In genomic region chr19:11656535-11656934, GRCh38 we compare ENCODE assay signal across 31 cellular contexts.
"Had no signal": no experiment of that assay in that cellular context is flagged by ENCODE, and none has a peak within 500 bp of the region (broad histone marks: within the 10 kb centered on the region; RNA-seq: fewer than 3 reads in every experiment).

No MANE protein-coding gene starts in this region.

- H3K27ac ChIP-seq: brain microvascular endothelial cell, coronary artery, epithelial cell of prostate, esophagus squamous epithelium, gastroesophageal sphincter, heart right ventricle, WERI-Rb-1 had no signal

- H3K27me3 ChIP-seq: brain microvascular endothelial cell, esophagus squamous epithelium, gastroesophageal sphincter, heart right ventricle had no signal

- DNase-seq: activated B cell treated with CpG ODN at 0.5 μM for 24 hours; activated CD4-positive, alpha-beta memory T cell treated with anti-CD3 and anti-CD28 coated beads for 36 hours; activated CD4-positive, alpha-beta T cell treated with anti-CD3 and anti-CD28 coated beads, Interleukin-2, amount 10 ng/mL, durations not matched to agents 24 days and 14 days; activated CD8-positive, alpha-beta memory T cell treated with anti-CD3 and anti-CD28 coated beads, Interleukin-2, amount 10 ng/mL, durations not matched to agents 7 days and 5 days; activated CD8-positive, alpha-beta memory T cell treated with anti-CD3 and anti-CD28 coated beads, Interleukin-2, amount 50 U/mL, for 4 hours; activated CD8-positive, alpha-beta T cell treated with anti-CD3 and anti-CD28 coated beads, Interleukin-2, amount 10 ng/mL, durations not matched to agents 7 days and 5 days; activated gamma-delta T cell; activated naive CD4-positive, alpha-beta T cell; activated naive CD4-positive, alpha-beta T cell treated with anti-CD3 and anti-CD28 coated beads, Interleukin-2, amount 10 ng/mL, durations not matched to agents 7 days and 5 days; activated naive CD8-positive, alpha-beta T cell treated with anti-CD3 and anti-CD28 coated beads, Interleukin-2, amount 10 ng/mL, durations not matched to agents 7 days and 5 days; activated T-cell treated with anti-CD3 and anti-CD28 coated beads, Interleukin-2, amount 50 U/mL, for 1 hour; activated T-cell treated with anti-CD3 and anti-CD28 coated beads, Interleukin-2, amount 50 U/mL, for 72 hours; brain microvascular endothelial cell; effector CD4-positive, alpha-beta T cell; effector memory CD8-positive, alpha-beta T cell; esophagus squamous epithelium; foreskin melanocyte; heart right ventricle; T-helper 1 cell; T-helper 17 cell; T1000; WERI-Rb-1 had no signal

- FAIRE-seq: endometrium had no signal

- H3K4me3 Mint-ChIP-seq: activated B cell treated with CpG ODN at 0.5 μM for 24 hours; activated CD4-positive, alpha-beta memory T cell treated with anti-CD3 and anti-CD28 coated beads for 36 hours; activated CD4-positive, alpha-beta T cell treated with anti-CD3 and anti-CD28 coated beads, Interleukin-2, amount 10 ng/mL, durations not matched to agents 24 days and 14 days; activated CD8-positive, alpha-beta memory T cell treated with anti-CD3 and anti-CD28 coated beads, Interleukin-2, amount 10 ng/mL, durations not matched to agents 7 days and 5 days; activated CD8-positive, alpha-beta T cell treated with anti-CD3 and anti-CD28 coated beads, Interleukin-2, amount 10 ng/mL, durations not matched to agents 7 days and 5 days; activated naive CD4-positive, alpha-beta T cell treated with anti-CD3 and anti-CD28 coated beads, Interleukin-2, amount 10 ng/mL, durations not matched to agents 7 days and 5 days; activated naive CD8-positive, alpha-beta T cell treated with anti-CD3 and anti-CD28 coated beads, Interleukin-2, amount 10 ng/mL, durations not matched to agents 7 days and 5 days; activated T-cell treated with anti-CD3 and anti-CD28 coated beads, Interleukin-2, amount 50 U/mL, for 72 hours; central memory CD8-positive, alpha-beta T cell; dendritic cell treated with granulocyte-macrophage colony-stimulating factor and Interleukin-4, amounts not matched to agents 40 ng/mL and 50 ng/mL, for 4 days; effector memory CD8-positive, alpha-beta T cell; T-helper 17 cell; T-helper 2 cell treated with Interferon-gamma antibody and Interleukin-4, amounts not matched to agents 5 μg/mL and 100 μg/mL, for 36 hours had no signal

- H3K27ac Mint-ChIP-seq: activated B cell treated with CpG ODN at 0.5 μM for 24 hours; activated CD4-positive, alpha-beta memory T cell treated with anti-CD3 and anti-CD28 coated beads for 36 hours; activated CD4-positive, alpha-beta T cell treated with anti-CD3 and anti-CD28 coated beads, Interleukin-2, amount 10 ng/mL, durations not matched to agents 24 days and 14 days; activated CD8-positive, alpha-beta memory T cell treated with anti-CD3 and anti-CD28 coated beads, Interleukin-2, amount 10 ng/mL, durations not matched to agents 7 days and 5 days; activated CD8-positive, alpha-beta T cell treated with anti-CD3 and anti-CD28 coated beads, Interleukin-2, amount 10 ng/mL, durations not matched to agents 7 days and 5 days; activated naive CD4-positive, alpha-beta T cell treated with anti-CD3 and anti-CD28 coated beads, Interleukin-2, amount 10 ng/mL, durations not matched to agents 7 days and 5 days; activated naive CD4-positive, alpha-beta T cell treated with anti-CD3 and anti-CD28 coated beads, Interleukin-2, amount 50 U/mL, for 72 hours; activated naive CD8-positive, alpha-beta T cell treated with anti-CD3 and anti-CD28 coated beads, Interleukin-2, amount 10 ng/mL, durations not matched to agents 7 days and 5 days; activated T-cell treated with anti-CD3 and anti-CD28 coated beads, Interleukin-2, amount 50 U/mL, for 72 hours; dendritic cell treated with granulocyte-macrophage colony-stimulating factor and Interleukin-4, amounts not matched to agents 40 ng/mL and 50 ng/mL, for 4 days; effector memory CD8-positive, alpha-beta T cell; T-helper 17 cell; T-helper 2 cell treated with Interferon-gamma antibody and Interleukin-4, amounts not matched to agents 5 μg/mL and 100 μg/mL, for 36 hours had no signal

- H3K4me1 Mint-ChIP-seq: activated B cell treated with CpG ODN at 0.5 μM for 24 hours; activated CD4-positive, alpha-beta T cell treated with anti-CD3 and anti-CD28 coated beads, Interleukin-2, amount 10 ng/mL, durations not matched to agents 24 days and 14 days; activated CD8-positive, alpha-beta memory T cell treated with anti-CD3 and anti-CD28 coated beads, Interleukin-2, amount 10 ng/mL, durations not matched to agents 7 days and 5 days; activated naive CD4-positive, alpha-beta T cell treated with anti-CD3 and anti-CD28 coated beads, Interleukin-2, amount 10 ng/mL, durations not matched to agents 7 days and 5 days; activated naive CD8-positive, alpha-beta T cell treated with anti-CD3 and anti-CD28 coated beads, Interleukin-2, amount 10 ng/mL, durations not matched to agents 7 days and 5 days; central memory CD8-positive, alpha-beta T cell; T-helper 17 cell had no signal

- ATAC-seq: activated CD4-positive, CD25-positive, alpha-beta regulatory T cell treated with anti-CD3 and anti-CD28 coated beads, Interleukin-2, amount 50 U/mL, for 24 hours; activated CD8-positive, alpha-beta memory T cell treated with anti-CD3 and anti-CD28 coated beads, Interleukin-2, amount 10 ng/mL, durations not matched to agents 7 days and 5 days; activated CD8-positive, alpha-beta T cell treated with anti-CD3 and anti-CD28 coated beads, Interleukin-2, amount 10 ng/mL, durations not matched to agents 7 days and 5 days; activated T-cell treated with anti-CD3 and anti-CD28 coated beads, Interleukin-2, amount 50 U/mL, for 72 hours; effector memory CD8-positive, alpha-beta T cell; gastroesophageal sphincter; heart right ventricle; T-helper 17 cell had no signal

- H3K27me3 Mint-ChIP-seq: activated B cell treated with CpG ODN at 0.5 μM for 24 hours; activated CD4-positive, alpha-beta memory T cell treated with anti-CD3 and anti-CD28 coated beads for 36 hours; activated CD4-positive, alpha-beta T cell treated with anti-CD3 and anti-CD28 coated beads, Interleukin-2, amount 10 ng/mL, durations not matched to agents 24 days and 14 days; activated CD8-positive, alpha-beta memory T cell treated with anti-CD3 and anti-CD28 coated beads, Interleukin-2, amount 10 ng/mL, durations not matched to agents 7 days and 5 days; activated naive CD4-positive, alpha-beta T cell treated with anti-CD3 and anti-CD28 coated beads, Interleukin-2, amount 10 ng/mL, durations not matched to agents 7 days and 5 days; activated naive CD8-positive, alpha-beta T cell treated with anti-CD3 and anti-CD28 coated beads, Interleukin-2, amount 10 ng/mL, durations not matched to agents 7 days and 5 days; central memory CD8-positive, alpha-beta T cell; dendritic cell treated with granulocyte-macrophage colony-stimulating factor and Interleukin-4, amounts not matched to agents 40 ng/mL and 50 ng/mL, for 4 days; effector memory CD8-positive, alpha-beta T cell; T-helper 17 cell had no signal

- H3K4me1 ChIP-seq: esophagus squamous epithelium, gastroesophageal sphincter, heart right ventricle had no signal

- H3K4me3 ChIP-seq: coronary artery, esophagus squamous epithelium, gastroesophageal sphincter, heart right ventricle had no signal
